Comparison of ENCODE assay signal across 1 cellular context in the genomic region with DNA sequence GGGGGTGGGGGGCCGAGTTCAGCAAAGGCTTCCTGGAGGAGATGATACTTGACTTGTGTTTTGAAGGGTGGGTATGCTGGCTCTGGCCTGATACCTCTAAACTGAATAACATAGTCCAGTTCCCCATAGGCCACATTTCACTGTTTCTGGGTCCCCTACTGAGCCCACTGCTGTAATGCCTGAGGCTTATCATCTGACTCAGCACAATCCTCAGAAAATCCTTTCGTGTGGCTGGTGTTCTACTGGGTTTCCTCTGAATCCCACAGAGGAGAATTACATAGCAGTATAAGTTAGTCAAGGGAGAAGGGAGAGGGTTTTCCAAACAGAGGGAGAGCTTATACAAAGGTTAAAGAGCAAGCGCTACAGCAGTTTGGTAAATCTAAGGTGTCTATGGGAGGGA.
TF ChIP-seq lines count a peak whose summit lies in the region.

No MANE protein-coding gene starts in this region.

TF ChIP-seq in IMR-90, 13 proteins besides CTCF, POLR2A, EP300 and RAD21 (continued from another document):
- TF ChIP-seq CEBPB (IDR thresholded peaks at IDR 0.05; ENCODE audit: low read depth, low read length): no peak
